8 cellular contexts compared by ENCODE assay signal in the genomic region with DNA sequence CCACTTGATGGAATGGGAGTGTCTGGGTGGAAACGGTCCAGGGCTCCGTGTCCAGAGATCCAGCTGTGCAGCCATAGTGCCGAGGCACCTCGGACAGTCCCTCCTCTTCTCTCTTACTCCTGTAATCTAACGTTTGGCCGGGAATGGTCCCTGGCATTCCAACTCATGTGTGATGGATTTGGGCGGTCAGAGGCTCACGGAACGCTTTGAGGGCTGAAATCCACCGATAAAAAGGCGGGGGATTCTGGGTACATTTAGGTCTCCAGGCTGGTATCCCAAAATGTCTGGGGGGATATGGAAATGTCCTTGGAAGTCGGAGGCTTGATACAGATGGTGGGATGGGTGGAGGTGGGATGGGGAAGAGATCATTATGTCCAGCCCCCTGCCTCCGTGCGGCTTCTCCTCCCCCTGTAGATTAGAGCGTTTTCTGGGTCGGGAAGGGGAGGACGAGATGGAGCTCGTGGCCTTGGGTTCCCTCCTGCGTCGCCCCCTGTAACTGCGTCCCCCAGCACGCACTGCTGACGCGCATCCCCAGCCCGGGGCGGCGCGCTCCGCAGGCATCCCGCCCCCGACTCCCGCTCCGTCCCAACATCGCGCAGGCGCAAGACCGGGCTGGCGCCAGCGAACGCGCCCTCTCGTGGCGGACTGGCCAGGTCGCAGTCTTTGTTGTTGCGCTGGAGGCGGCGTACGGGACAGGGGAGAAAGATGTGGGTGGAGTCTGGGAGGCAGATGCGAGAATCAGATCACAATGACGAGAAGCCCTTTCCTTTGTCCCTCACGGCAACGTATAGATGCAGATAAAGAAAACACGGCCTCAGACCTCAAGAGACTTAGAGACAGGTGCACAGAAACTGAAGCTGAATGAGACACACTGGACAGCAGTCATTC. TPM values are rescaled to one million over a fixed set of nuclear protein-coding genes. Genes with fewer than 3 reads are reported as not detected.
DNase-seq lines count a peak whose midpoint lies in the region; ATAC-seq and TF ChIP-seq lines count a peak whose summit lies in the region.

No MANE protein-coding gene starts in this region.

- TF ChIP-seq RAD21 in HCT116 (IDR thresholded peaks at IDR 0.05; ENCODE audit: low read depth), result peak; percentile 90

- H4K20me1 ChIP-seq in HCT116 (ENCODE audit: insufficient read depth), result no peaks in the 10 kb centered on the region

- peak overlapping the region; percentile 76 for H2AFZ ChIP-seq in HCT116 (ENCODE audit: low read depth, low read length, poor library complexity, severe bottlenecking)

- no peaks in the 10 kb centered on the region for H3K79me2 ChIP-seq in HCT116 (ENCODE audit: insufficient read depth, low read length)

- peak overlapping the region; percentile 45 for H3K9ac ChIP-seq in HCT116 (ENCODE audit: low read length)

- H3K4me3 ChIP-seq in HCT116 (replicated peaks in 1 of 2; ENCODE audit: low read depth in 1 of 2, low read length in 2 of 2), result peak overlapping the region; percentile 46 to 59
- peak overlapping the region; percentile 39 for H3K4me3 ChIP-seq in SJSA1
- H3K4me3 ChIP-seq in suprapubic skin, result peak overlapping the region; percentile 53

- BruUV-seq in HCT116 (replicated peaks; lab: Mats Ljungman, UMichigan), result TSS peak; percentile 64

- CTCF ChIA-PET in HCT116 (lab: Charles Lee), result interaction anchor here (0.8 to 2.8 kb wide), 13 partner anchors 9 to 174 kb away, joined by 3 to 31 read pairs (median 4); a partner anchor contains a TSS

- peaks cover 20 to 34% of the 10 kb centered on the region in 2 experiments for H3K4me1 ChIP-seq in HCT116 (ENCODE audit: control insufficient read depth in 1 of 2, insufficient read depth in 2 of 2, low read length in 2 of 2)
- peaks cover 14% of the 10 kb centered on the region for H3K4me1 ChIP-seq in SJSA1 (replicated peaks)
- H3K4me1 ChIP-seq in suprapubic skin, result peaks cover 30% of the 10 kb centered on the region

- H3K9me3 ChIP-seq in HCT116 (ENCODE audit: control insufficient read depth in 1 of 2, insufficient read depth in 1 of 2, low read depth in 1 of 2, low read length in 2 of 2), result no peaks in the 10 kb centered on the region
- H3K9me3 ChIP-seq in SJSA1 (replicated peaks), result no peaks in the 10 kb centered on the region
- H3K9me3 ChIP-seq in suprapubic skin, result no peaks in the 10 kb centered on the region

- intact Hi-C loops in HCT116 (cut with micrococcal nuclease), result loop anchor here (2.0 kb wide), 1 partner anchor 46 kb away; no protein-coding TSS in a partner anchor

- RAD21 ChIA-PET in HCT116 (lab: Charles Lee; ENCODE audit: low non-redundant PET in 1 of 2, low total read pairs in 2 of 2, uncharacterized antibody in 2 of 2, unreplicated experiment in 2 of 2), result interaction anchor here (0.6 to 0.8 kb wide), 2 partner anchors 10 kb away, joined by 4 to 6 read pairs; no protein-coding TSS in a partner anchor

- H3K4me2 ChIP-seq in HCT116 (ENCODE audit: low read length), result peak overlapping the region; percentile 88

- no peaks in the 10 kb centered on the region for H3K9me2 ChIP-seq in HCT116 (ENCODE audit: insufficient read depth)

- WGBS in suprapubic skin, result 0% methylated on average over 53 of the region's 53 CpGs

- DNase-seq in GF-D8 (lab: John Stamatoyannopoulos, UW), result peak; percentile 26
- peak; percentile 86 for DNase-seq in HCT116 (ENCODE audit: low read depth, low spot score)
- DNase-seq in NAMALWA (ENCODE audit: low spot score), result peak; percentile 94
- peak; percentile 95 to 96 for DNase-seq in SJSA1 (ENCODE audit: low read depth in 1 of 2, low spot score in 2 of 2)
- peak; percentile 96 for DNase-seq in activated naive CD4-positive, alpha-beta T cell treated with Interleukin-2 at 50 U/mL for 16 hours
- peak; percentile 85 for DNase-seq in globus pallidus (ENCODE audit: low spot score)
- peak; percentile 89 for DNase-seq in occipital lobe (lab: John Stamatoyannopoulos, UW)
- DNase-seq in suprapubic skin (ENCODE audit: low spot score in 2 of 2), result peak; percentile 95 to 96

- peak; percentile 95 for ATAC-seq in HCT116

- H3K27me3 ChIP-seq in HCT116 (ENCODE audit: insufficient read depth, low read length) (no peaks in the 10 kb centered on the region), SJSA1 (replicated peaks) (no peaks in the 10 kb centered on the region), suprapubic skin (no peaks in the 10 kb centered on the region)

- TF ChIP-seq EP300 in suprapubic skin (IDR thresholded peaks at IDR 0.05), result no peak

- no peaks in the 10 kb centered on the region for H3K36me3 ChIP-seq in HCT116 (ENCODE audit: control insufficient read depth in 1 of 2, insufficient read depth in 2 of 2, low read length in 2 of 2)
- no peaks in the 10 kb centered on the region for H3K36me3 ChIP-seq in SJSA1
- no peaks in the 10 kb centered on the region for H3K36me3 ChIP-seq in suprapubic skin

- POLR2A ChIA-PET in HCT116 (lab: Charles Lee), result interaction anchor here (2.8 kb wide), 1 partner anchor 9 kb away, joined by 22 read pairs; no protein-coding TSS in a partner anchor

- H3K27ac ChIP-seq in HCT116 (ENCODE audit: low read depth, low read length) (no peak overlapping the region; the same call in 1 of the 2 replicates), SJSA1 (no peak overlapping the region), suprapubic skin (no peak overlapping the region)

- TF ChIP-seq CTCF in HCT116 (IDR thresholded peaks at IDR 0.05 in 2 of 3, conservative IDR thresholded peaks at IDR 0.05 in 1 of 3; ENCODE audit: borderline replicate concordance in 1 of 3, insufficient read depth in 1 of 3, low read depth in 2 of 3, low read length in 2 of 3) (peak; percentile 97 to 98 (median 97)), suprapubic skin (IDR thresholded peaks at IDR 0.05) (peak; percentile 96 to 97)

- TF ChIP-seq POLR2A in HCT116 (IDR thresholded peaks at IDR 0.05; ENCODE audit: borderline replicate concordance, extremely low read depth, insufficient read depth, insufficient read length), result peak; percentile 81
- TF ChIP-seq POLR2A in suprapubic skin (IDR thresholded peaks at IDR 0.05), result no peak

TF ChIP-seq in HCT116, 20 proteins besides CTCF, POLR2A, EP300 and RAD21:
- TF ChIP-seq TCF7L2 (IDR thresholded peaks at IDR 0.05; ENCODE audit: borderline replicate concordance, extremely low read depth, insufficient read depth, insufficient read length) (peak; percentile 90), SIN3A (IDR thresholded peaks at IDR 0.05; ENCODE audit: low read depth) (no peak), ZNF274 (IDR thresholded peaks at IDR 0.05; ENCODE audit: low read depth, low read length) (no peak), EGR1 (IDR thresholded peaks at IDR 0.05; ENCODE audit: low read depth) (peak; percentile 96), EZH2 (IDR thresholded peaks at IDR 0.05) (no peak), ELF1 (IDR thresholded peaks at IDR 0.05; ENCODE audit: borderline replicate concordance, low read depth) (no peak), YY1 (IDR thresholded peaks at IDR 0.05; ENCODE audit: extremely low read depth, insufficient replicate concordance, low read depth, low read length) (peak; percentile 74), POLR2AphosphoS5 (IDR thresholded peaks at IDR 0.05; ENCODE audit: low read depth, low read length) (peak; percentile 86)
- TF ChIP-seq, protein P1, sequence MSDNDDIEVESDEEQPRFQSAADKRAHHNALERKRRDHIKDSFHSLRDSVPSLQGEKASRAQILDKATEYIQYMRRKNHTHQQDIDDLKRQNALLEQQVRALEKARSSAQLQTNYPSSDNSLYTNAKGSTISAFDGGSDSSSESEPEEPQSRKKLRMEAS (IDR thresholded peaks at IDR 0.05), result peak; percentile 68; the same call in 1 of the 2 replicates
- TF ChIP-seq, protein P2, sequence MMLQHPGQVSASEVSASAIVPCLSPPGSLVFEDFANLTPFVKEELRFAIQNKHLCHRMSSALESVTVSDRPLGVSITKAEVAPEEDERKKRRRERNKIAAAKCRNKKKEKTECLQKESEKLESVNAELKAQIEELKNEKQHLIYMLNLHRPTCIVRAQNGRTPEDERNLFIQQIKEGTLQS (IDR thresholded peaks at IDR 0.05), result no peak

RNA-seq across cellular contexts. Expression of a gene that starts 4.5 kb away (rescaled TPM):
- total RNA-seq in HCT116 (2021; ENCODE audit: unreplicated experiment) (0.37 TPM), occipital lobe (not detected), suprapubic skin (1 to 10 TPM; 2.1 to 5.8 (median 4.0) TPM)
- 0.21 and 0.56 TPM in 2 replicates for polyA plus RNA-seq in HCT116 (2012)
- total RNA-seq in SJSA1 (2014; rRNA removed; shearing (Covaris generic)), result 2.4 TPM in 1 of 2 replicates, not detected in the other

RNA-seq across cellular contexts. Expression of a gene that starts 10.8 kb away (rescaled TPM):
- 112 TPM for total RNA-seq in HCT116 (2021; ENCODE audit: unreplicated experiment)
- polyA plus RNA-seq in HCT116 (2012), result 65.7 and 68.5 TPM in 2 replicates
- 69.4 and 70.1 TPM in 2 replicates for total RNA-seq in SJSA1 (2014; rRNA removed; shearing (Covaris generic))
- total RNA-seq in occipital lobe, result 69.9 TPM
- total RNA-seq in suprapubic skin, result 10 to 100 TPM; 21.5 to 26.2 (median 23.7) TPM

RNA-seq across cellular contexts. Expression of a gene that starts 31.3 kb away (rescaled TPM):
- 1.5 TPM for total RNA-seq in HCT116 (2021; ENCODE audit: unreplicated experiment)
- polyA plus RNA-seq in HCT116 (2012), result 0.74 and 0.79 TPM in 2 replicates
- 0.11 TPM in 1 of 2 replicates, not detected in the other for total RNA-seq in SJSA1 (2014; rRNA removed; shearing (Covaris generic))
- total RNA-seq in occipital lobe, result 21.5 TPM
- total RNA-seq in suprapubic skin, result under 1 TPM in 1 of 4 donors, not detected in 3; 0.68 TPM

RNA-seq across cellular contexts. Expression of a gene that starts 40.2 kb away (rescaled TPM):
- 33.6 TPM for total RNA-seq in HCT116 (2021; ENCODE audit: unreplicated experiment)
- 22.1 and 42.6 TPM in 2 replicates for polyA plus RNA-seq in HCT116 (2012)
- 957 and 2,133 TPM in 2 replicates for total RNA-seq in SJSA1 (2014; rRNA removed; shearing (Covaris generic))
- 17.6 TPM for total RNA-seq in occipital lobe
- total RNA-seq in suprapubic skin, result 10 to 100 TPM; 19.2 to 56.8 (median 33.1) TPM

Comparison
In these comparisons a context has a peak if more than half of its experiments do, and no peak if none do; other contexts are left out.
1. DNase-seq: peak in every context shown above with its lines; median percentile 96 in activated naive CD4-positive, alpha-beta T cell treated with Interleukin-2 at 50 U/mL for 16 hours; 96 in SJSA1; 96 in suprapubic skin; 94 in NAMALWA; 89 in occipital lobe; 86 in HCT116; 85 in globus pallidus; 26 in GF-D8.